15 cellular contexts compared by ENCODE assay signal in genomic region chr14:101926620-101927019, GRCh38. TPM values are rescaled to one million over a fixed set of nuclear protein-coding genes. Genes with fewer than 3 reads are reported as not detected.
A peak's percentile ranks its signal among the peaks of the same experiment; 100 is the strongest.
DNase-seq lines count a peak whose midpoint lies in the region; TF ChIP-seq lines count a peak whose summit lies in the region.
"Had no signal": no experiment of that assay in that cellular context is flagged by ENCODE, and none has a peak within 500 bp of the region (broad histone marks: within the 10 kb centered on the region; RNA-seq: fewer than 3 reads in every experiment).

No MANE protein-coding gene starts in this region.

- H4K20me1 ChIP-seq in GM23248 (ENCODE audit: insufficient read depth), result no peaks in the 10 kb centered on the region

- in situ Hi-C loops in GM23248 (cut with MboI), result no loop called here

- H2AFZ ChIP-seq in GM23248, result no peak overlapping the region

- TF ChIP-seq CTCF in esophagus muscularis mucosa (IDR thresholded peaks at IDR 0.05) (no peak), sigmoid colon (IDR thresholded peaks at IDR 0.05) (no peak)

- intact Hi-C loops in esophagus muscularis mucosa (cut with DNase I), result no loop called here
- intact Hi-C loops in sigmoid colon (cut with DNase I), result loop anchor here (5.0 kb wide), 1 partner anchor 154 kb away; no protein-coding TSS in a partner anchor

- DNase-seq in NCI-H82 (lab: John Stamatoyannopoulos, UW) (peak; percentile 8), NCI-H82 treated with DMSO at 0.1 percent for 48 hours (lab: John Stamatoyannopoulos, UW; ENCODE audit: unreplicated experiment) (no peak), GM23248 (no peak), esophagus muscularis mucosa (ENCODE audit: extremely low spot score) (no peak), sigmoid colon (peak; percentile 25), NAMALWA (ENCODE audit: low spot score) (no peak), NCI-H146 treated with DMSO at 0.1 percent for 48 hours (lab: John Stamatoyannopoulos, UW; ENCODE audit: unreplicated experiment) (no peak)
- no peak for DNase-seq in stimulated activated CD8-positive, alpha-beta memory T cell treated with anti-CD3 and anti-CD28 coated beads, Interleukin-4, amount 100 ng/mL, for 48 hours
- DNase-seq: activated naive CD4-positive, alpha-beta T cell; NCI-H1105 treated with DMSO at 0.1 percent for 48 hours; occipital lobe; stimulated activated CD4-positive, alpha-beta T cell treated with anti-CD3 and anti-CD28 coated beads, Interleukin-2, amount 100 ng/mL, for 48 hours; T1000 had no signal

- WGBS in GM23248 (ENCODE audit: low coverage in 1 of 2, low lambda C conversion rate in 2 of 2, missing lambda C conversion rate in 2 of 2), 2 experiments, result 77 to 79% methylated on average over 5 of the region's 5 CpGs
- WGBS in esophagus muscularis mucosa, result 87% methylated on average over 5 of the region's 5 CpGs
- 78 to 80% methylated on average over 5 of the region's 5 CpGs for WGBS in sigmoid colon, 2 donors

- H3K4me3 ChIP-seq in GM23248, result no peak overlapping the region
- H3K4me3 ChIP-seq in esophagus muscularis mucosa, result no peak overlapping the region
- H3K4me3 ChIP-seq in sigmoid colon, result no peak overlapping the region
- H3K4me3 ChIP-seq: SK-N-MC had no signal

- H3K4me2 ChIP-seq in GM23248 (ENCODE audit: unreplicated experiment), result peak overlapping the region; percentile 52

- H3K27me3 ChIP-seq in GM23248 (replicated peaks; ENCODE audit: insufficient read depth) (no peaks in the 10 kb centered on the region), esophagus muscularis mucosa (no peaks in the 10 kb centered on the region), sigmoid colon (no peaks in the 10 kb centered on the region)

- TF ChIP-seq EP300 in esophagus muscularis mucosa (IDR thresholded peaks at IDR 0.05) (no peak), sigmoid colon (IDR thresholded peaks at IDR 0.05) (no peak)

- H3K9me3 ChIP-seq in GM23248 (ENCODE audit: low read depth) (no peaks in the 10 kb centered on the region), esophagus muscularis mucosa (no peaks in the 10 kb centered on the region), sigmoid colon (no peaks in the 10 kb centered on the region)

- peaks cover 17% of the 10 kb centered on the region for H3K4me1 ChIP-seq in GM23248 (ENCODE audit: insufficient read depth)
- H3K4me1 ChIP-seq in esophagus muscularis mucosa, result peaks cover 8 to 22% (median 12%) of the 10 kb centered on the region in 4 donors
- peaks cover 0 to 23% (median 14%) of the 10 kb centered on the region in 4 donors for H3K4me1 ChIP-seq in sigmoid colon

- H3K36me3 ChIP-seq in GM23248 (ENCODE audit: low read depth), result no peaks in the 10 kb centered on the region; the same call in 1 of the 2 replicates
- H3K36me3 ChIP-seq in esophagus muscularis mucosa, result peaks cover 4 to 49% (median 29%) of the 10 kb centered on the region in 4 donors
- H3K36me3 ChIP-seq in sigmoid colon, result peaks cover 0 to 45% (median 5%) of the 10 kb centered on the region in 4 donors

- H3K9ac ChIP-seq in GM23248, result peak overlapping the region; percentile 68; the same call in 1 of the 2 replicates

- H3K27ac ChIP-seq in GM23248 (peak overlapping the region; percentile 80), esophagus muscularis mucosa (replicated peaks in 1 of 4) (peak overlapping the region in 3 of 4 donors; percentile 31 to 76 (median 67)), sigmoid colon (peak overlapping the region; percentile 44 to 78 (median 74))
- H3K27ac ChIP-seq: 22Rv1, SK-N-MC had no signal

- no peaks in the 10 kb centered on the region for H3K79me2 ChIP-seq in GM23248 (ENCODE audit: insufficient read depth)

- H3K9me2 ChIP-seq in GM23248 (ENCODE audit: insufficient read depth), result no peaks in the 10 kb centered on the region

- no peak for TF ChIP-seq POLR2A in esophagus muscularis mucosa (IDR thresholded peaks at IDR 0.05; ENCODE audit: low read depth)
- TF ChIP-seq POLR2A in sigmoid colon (IDR thresholded peaks at IDR 0.05), result no peak

- peaks cover 9% of the 10 kb centered on the region for H3F3A ChIP-seq in GM23248 (ENCODE audit: insufficient read depth)

RNA-seq across cellular contexts. Expression of gene DYNC1H1, which starts 37.8 kb away (rescaled TPM):
- total RNA-seq in GM23248 (2014; rRNA removed; shearing (Covaris generic)), result 391 and 475 TPM in 2 replicates
- polyA plus RNA-seq in GM23248 (2016; fragmentation: Nextera tagmentation; extraction: Ambion mirVana), result 174 and 181 TPM in 2 replicates
- total RNA-seq in esophagus muscularis mucosa, result 100 to 1,000 TPM; 608 to 897 (median 728) TPM
- total RNA-seq in sigmoid colon, result 100 to 1,000 TPM; 320 to 592 (median 485) TPM
- 100 to 1,000 TPM in 1 of 3 donors, 10 to 100 TPM in 2; 38.4 to 171 (median 48.6) TPM for polyA plus RNA-seq in sigmoid colon

Comparison
In these comparisons a context has a peak if more than half of its experiments do, and no peak if none do; other contexts are left out.
1. DNase-seq: peak in NCI-H82 (single experiment) and sigmoid colon (single experiment); none in NCI-H82 treated with DMSO at 0.1 percent for 48 hours (single experiment), GM23248 (single experiment), esophagus muscularis mucosa (single experiment), NAMALWA (single experiment), stimulated activated CD8-positive, alpha-beta memory T cell treated with anti-CD3 and anti-CD28 coated beads, Interleukin-4, amount 100 ng/mL, for 48 hours (single experiment) and NCI-H146 treated with DMSO at 0.1 percent for 48 hours (single experiment).
2. Peak in every context shown above with its lines, with median percentiles within 50 percentile points of each other: H3K27ac ChIP-seq.